In the genomic region with DNA sequence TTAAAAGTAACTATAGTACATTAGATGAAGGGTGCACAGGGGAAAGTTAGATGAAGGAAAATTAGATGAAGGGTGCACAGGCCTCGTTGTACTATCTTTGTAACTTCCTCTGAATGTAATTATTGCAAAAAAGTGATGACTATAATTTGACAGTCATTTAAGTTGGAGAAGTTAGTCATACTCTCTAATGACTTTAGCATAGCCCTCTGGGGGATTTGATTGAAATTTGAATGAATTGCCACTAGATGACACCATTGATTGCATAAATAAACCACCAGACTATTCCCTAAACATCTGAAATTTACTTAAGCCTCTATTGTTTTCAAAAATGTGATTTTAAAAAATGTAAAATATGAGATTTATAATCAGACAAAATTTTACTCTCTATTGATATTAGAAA, we compare ENCODE assay signal across 20 cellular contexts. TPM values are rescaled to one million over a fixed set of nuclear protein-coding genes. Genes with fewer than 3 reads are reported as not detected.
DNase-seq lines count a peak whose midpoint lies in the region; ATAC-seq, FAIRE-seq and TF ChIP-seq lines count a peak whose summit lies in the region.
"Had no signal": no experiment of that assay in that cellular context is flagged by ENCODE, and none has a peak within 500 bp of the region (broad histone marks: within the 10 kb centered on the region; RNA-seq: fewer than 3 reads in every experiment).

No MANE protein-coding gene starts in this region.

- in situ Hi-C loops in GM12878 (cut with MboI) (no loop called here), GM13976 (cut with MboI; ENCODE audit: low sequenced_read_pairs, unreplicated experiment) (no loop called here)

- no peaks in the 10 kb centered on the region for H3K9me3 Mint-ChIP-seq in activated naive CD4-positive, alpha-beta T cell treated with anti-CD3 and anti-CD28 coated beads for 36 hours
- H3K9me3 Mint-ChIP-seq: activated B cell treated with CpG ODN at 0.5 μM for 24 hours had no signal

- peaks cover 40% of the 10 kb centered on the region for H3K4me1 Mint-ChIP-seq in activated naive CD4-positive, alpha-beta T cell treated with anti-CD3 and anti-CD28 coated beads for 36 hours (ENCODE audit: low read depth)
- H3K4me1 Mint-ChIP-seq: activated B cell treated with CpG ODN at 0.5 μM for 24 hours had no signal

- 0% methylated on average over 1 of the region's 1 CpG for WGBS in GM12878 (ENCODE audit: insufficient coverage, insufficient replicate concordance, low lambda C conversion rate, missing lambda C conversion rate)

- no peaks in the 10 kb centered on the region for H3K4me1 ChIP-seq in GM12878 (ENCODE audit: control insufficient read depth, insufficient read depth, low read length)
- H3K4me1 ChIP-seq: transverse colon had no signal

- no peaks in the 10 kb centered on the region for H4K20me1 ChIP-seq in GM12878 (ENCODE audit: control insufficient read depth, insufficient read depth)

- H3K9me3 ChIP-seq in GM12878 (replicated peaks; ENCODE audit: control insufficient read depth, insufficient read depth, low read length): no peaks in the 10 kb centered on the region
- H3K9me3 ChIP-seq: transverse colon had no signal

- no peak overlapping the region for H3K4me3 ChIP-seq in GM12878
- H3K4me3 ChIP-seq: PC-9, transverse colon had no signal

- H3K4me2 ChIP-seq in GM12878 (ENCODE audit: control insufficient read depth, insufficient read depth): no peak overlapping the region
- H3K4me2 ChIP-seq: PC-9 had no signal

- CTCF ChIA-PET in activated naive CD4-positive, alpha-beta T cell treated with anti-CD3 and anti-CD28 coated beads for 36 hours (lab: Charles Lee): interaction anchor here (1.0 to 4.2 kb wide), 6 partner anchors 12 to 57 kb away, joined by 5 to 31 read pairs (median 14); no protein-coding TSS in a partner anchor
- CTCF ChIA-PET in GM12878 (lab: Yijun Ruan, JAX): interaction anchor here (0.9 kb wide), 1 partner anchor 24 kb away, joined by 3 read pairs; no protein-coding TSS in a partner anchor

- H3K9ac ChIP-seq in GM12878 (ENCODE audit: control insufficient read depth, insufficient read depth, low read length): no peak overlapping the region

- SMC1A ChIA-PET in GM12878 (lab: Charles Lee; ENCODE audit: uncharacterized antibody, unreplicated experiment): no interaction called here

- H3K36me3 Mint-ChIP-seq in activated naive CD4-positive, alpha-beta T cell treated with anti-CD3 and anti-CD28 coated beads for 36 hours (ENCODE audit: low read depth): no peaks in the 10 kb centered on the region

- no peak for DNase-seq in activated naive CD4-positive, alpha-beta T cell treated with anti-CD3 and anti-CD28 coated beads for 36 hours
- no peak for DNase-seq in activated naive CD4-positive, alpha-beta T cell (lab: John Stamatoyannopoulos, UW)
- DNase-seq in M059J (ENCODE audit: low read depth): peak; percentile 26
- DNase-seq in GM12878 (ENCODE audit: low read depth, low spot score): no peak
- peak; percentile 16 for DNase-seq in renal cortical epithelial cell (ENCODE audit: low read depth)
- no peak for DNase-seq in GM13976 (ENCODE audit: low spot score)
- DNase-seq in OCI-M2 (lab: John Stamatoyannopoulos, UW; ENCODE audit: unreplicated experiment): no peak
- no peak for DNase-seq in islet precursor cell
- DNase-seq: activated B cell treated with CpG ODN at 0.5 μM for 24 hours; activated CD8-positive, alpha-beta memory T cell treated with anti-CD3 and anti-CD28 coated beads, Interleukin-2, amount 50 U/mL, for 4 hours; cerebellar nuclear complex; DMS 273 treated with DMSO at 0.1 percent for 48 hours; midbrain; nucleus accumbens; PC-9; stimulated activated CD4-positive, alpha-beta T cell treated with anti-CD3 and anti-CD28 coated beads, Interleukin-4, amount 100 ng/mL, for 24 hours; transverse colon had no signal

- H3K27me3 ChIP-seq in GM12878 (replicated peaks in 1 of 2; ENCODE audit: control insufficient read depth in 2 of 2, insufficient read depth in 2 of 2, low read length in 1 of 2): no peaks in the 10 kb centered on the region
- H3K27me3 ChIP-seq: transverse colon had no signal

- peak; percentile 24; the same call in 1 of the 2 replicates for TF ChIP-seq RAD21 in GM12878 (IDR thresholded peaks at IDR 0.05; ENCODE audit: insufficient read depth, low read depth, low read length)

- no peak; the same call in 1 of the 3 replicates for ATAC-seq in GM12878

- TF ChIP-seq POLR2A in GM12878 (IDR thresholded peaks at IDR 0.05; ENCODE audit: low read depth, low read length): no peak

- H3K36me3 ChIP-seq in GM12878 (ENCODE audit: control insufficient read depth in 2 of 2, insufficient read depth in 2 of 2, low read length in 1 of 2): no peaks in the 10 kb centered on the region
- H3K36me3 ChIP-seq: transverse colon had no signal

- POLR2A ChIA-PET in GM12878 (lab: Charles Lee): no interaction called here

- TF ChIP-seq CTCF in GM12878 (IDR thresholded peaks at IDR 0.05 in 2 of 3, conservative IDR thresholded peaks at IDR 0.05 in 1 of 3; ENCODE audit: control insufficient read depth in 2 of 3, extremely low read depth in 1 of 3, insufficient read depth in 1 of 3, low read depth in 3 of 3, low read length in 3 of 3) (peak in 1 of 3 experiments; percentile 24; a peak in 2 of 6 replicates), GM13976 (IDR thresholded peaks at IDR 0.05; ENCODE audit: borderline replicate concordance, control extremely low read depth, extremely low read depth, insufficient read depth, missing control alignments) (no peak)

- RAD21 ChIA-PET in GM12878 (lab: Charles Lee; ENCODE audit: unreplicated experiment): no interaction called here

- H3K27ac Mint-ChIP-seq in activated naive CD4-positive, alpha-beta T cell treated with anti-CD3 and anti-CD28 coated beads for 36 hours: peak overlapping the region; percentile 65
- H3K27ac Mint-ChIP-seq: activated B cell treated with CpG ODN at 0.5 μM for 24 hours had no signal

- no peak overlapping the region for H2AFZ ChIP-seq in GM12878 (ENCODE audit: control insufficient read depth, low read depth, low read length)
- H2AFZ ChIP-seq: PC-9 had no signal

- intact Hi-C loops in activated naive CD4-positive, alpha-beta T cell treated with anti-CD3 and anti-CD28 coated beads for 36 hours (cut with micrococcal nuclease): loop anchor here (1.0 to 2.0 kb wide), 11 partner anchors 18 to 714 kb away; a partner anchor contains a TSS
- intact Hi-C loops in GM12878 (cut with micrococcal nuclease; ENCODE audit: unreplicated experiment): no loop called here

- no peak overlapping the region for H3K27ac ChIP-seq in GM12878 (ENCODE audit: control insufficient read depth, insufficient read depth)
- H3K27ac ChIP-seq: PC-9, transverse colon had no signal

- BruUV-seq in GM12878 (replicated peaks; lab: Mats Ljungman, UMichigan): no TSS peak

- no peaks in the 10 kb centered on the region for H3K79me2 ChIP-seq in GM12878 (ENCODE audit: control insufficient read depth, insufficient read depth, low read length)

- no peak for TF ChIP-seq EP300 in GM12878 (IDR thresholded peaks at IDR 0.05; ENCODE audit: borderline replicate concordance in 1 of 2, control insufficient read depth in 1 of 2, low read depth in 2 of 2, low read length in 2 of 2)

- H3K4me3 Mint-ChIP-seq in activated naive CD4-positive, alpha-beta T cell treated with anti-CD3 and anti-CD28 coated beads for 36 hours: no peak overlapping the region
- H3K4me3 Mint-ChIP-seq: activated B cell treated with CpG ODN at 0.5 μM for 24 hours had no signal

- no peaks in the 10 kb centered on the region for H3K27me3 Mint-ChIP-seq in activated naive CD4-positive, alpha-beta T cell treated with anti-CD3 and anti-CD28 coated beads for 36 hours (ENCODE audit: low read depth)

- FAIRE-seq in GM12878 (lab: Jason Lieb, UNC): no peak
- FAIRE-seq: endometrium, HTR-8/SVneo, islet of Langerhans had no signal

TF ChIP-seq in GM12878, 131 proteins besides CTCF, POLR2A, EP300 and RAD21:
- TF ChIP-seq ETV6 (conservative IDR thresholded peaks at IDR 0.05 in 1 of 2, IDR thresholded peaks at IDR 0.05 in 1 of 2; ENCODE audit: borderline replicate concordance in 1 of 2, low read depth in 1 of 2) (no peak), MEF2B (IDR thresholded peaks at IDR 0.05; ENCODE audit: partially characterized antibody, poor library complexity, severe bottlenecking) (peak; percentile 30)

RNA-seq across cellular contexts. Expression of a gene that starts 23.6 kb away (rescaled TPM):
- total RNA-seq in activated naive CD4-positive, alpha-beta T cell treated with anti-CD3 and anti-CD28 coated beads for 36 hours: 10 to 100 TPM; 83.8 to 86.8 TPM
- total RNA-seq in M059J (2014; rRNA removed; shearing (Covaris generic)): not detected in 2 replicates
- not detected in 2 replicates for total RNA-seq in GM12878 (2013; cell fraction: nucleolus; rRNA removed)
- total RNA-seq in GM12878 (2014; rRNA removed) (0.05 and 0.06 TPM in 2 replicates), GM12878 (2014; rRNA removed; fragmentation: Illumina TruSeq; extraction: Trizol) (not detected in 2 replicates), GM12878 (2021) (0.03 and 0.05 TPM in 2 replicates), renal cortical epithelial cell (not detected in 2 replicates)
- not detected for polyA plus RNA-seq in GM12878 (2011; ENCODE audit: low read depth)
- polyA plus RNA-seq in GM12878 (2011; rRNA removed) (0.18 and 0.19 TPM in 2 replicates), GM12878 (2014; fragmentation: Illumina TruSeq; extraction: Trizol) (not detected in 2 replicates), GM12878 (2014; fragmentation: Nextera tagmentation; extraction: Ambion mirVana) (under 1 TPM; 0.03 to 0.05 TPM), GM12878 (2014; rRNA removed) (0.05 TPM in 1 of 2 replicates, not detected in the other), GM12878 (2016; fragmentation: Nextera tagmentation; extraction: Ambion mirVana) (not detected)
- not detected in 2 replicates for polyA plus RNA-seq in GM12878 (2011; cell fraction: cytosol; rRNA removed)
- not detected in 2 replicates for polyA plus RNA-seq in GM12878 (2011; cell fraction: nucleus; rRNA removed)
- 0.04 TPM in 1 of 2 replicates, not detected in the other for polyA plus RNA-seq in GM12878 (2012)
- not detected in 2 replicates for polyA minus RNA-seq in GM12878 (2011; rRNA and poly(A)+ RNA removed)
- polyA minus RNA-seq in GM12878 (2011; cell fraction: cytosol; rRNA and poly(A)+ RNA removed): not detected in 2 replicates
- not detected in 2 replicates for polyA minus RNA-seq in GM12878 (2011; cell fraction: nucleus; rRNA and poly(A)+ RNA removed)
- total RNA-seq: activated B cell treated with CpG ODN at 0.5 μM for 24 hours, PC-9 had no signal

Comparison
In these comparisons a context has a peak if more than half of its experiments do, and no peak if none do; other contexts are left out.
1. DNase-seq: peak in M059J (single experiment) and renal cortical epithelial cell (single experiment); none in activated naive CD4-positive, alpha-beta T cell treated with anti-CD3 and anti-CD28 coated beads for 36 hours (single experiment), activated naive CD4-positive, alpha-beta T cell (0 of 4), GM12878 (single experiment), GM13976 (single experiment), OCI-M2 (single experiment) and islet precursor cell (single experiment).
2. RNA of a gene that starts 23.6 kb away (total RNA-seq): 83.8 to 86.8 TPM in activated naive CD4-positive, alpha-beta T cell treated with anti-CD3 and anti-CD28 coated beads for 36 hours; 0.03 to 0.06 TPM in GM12878, not detected in M059J and not detected in renal cortical epithelial cell; every median in the first group is over 10 times any median in the second.